ENCODE assay signal across 14 cellular contexts in the genomic region with DNA sequence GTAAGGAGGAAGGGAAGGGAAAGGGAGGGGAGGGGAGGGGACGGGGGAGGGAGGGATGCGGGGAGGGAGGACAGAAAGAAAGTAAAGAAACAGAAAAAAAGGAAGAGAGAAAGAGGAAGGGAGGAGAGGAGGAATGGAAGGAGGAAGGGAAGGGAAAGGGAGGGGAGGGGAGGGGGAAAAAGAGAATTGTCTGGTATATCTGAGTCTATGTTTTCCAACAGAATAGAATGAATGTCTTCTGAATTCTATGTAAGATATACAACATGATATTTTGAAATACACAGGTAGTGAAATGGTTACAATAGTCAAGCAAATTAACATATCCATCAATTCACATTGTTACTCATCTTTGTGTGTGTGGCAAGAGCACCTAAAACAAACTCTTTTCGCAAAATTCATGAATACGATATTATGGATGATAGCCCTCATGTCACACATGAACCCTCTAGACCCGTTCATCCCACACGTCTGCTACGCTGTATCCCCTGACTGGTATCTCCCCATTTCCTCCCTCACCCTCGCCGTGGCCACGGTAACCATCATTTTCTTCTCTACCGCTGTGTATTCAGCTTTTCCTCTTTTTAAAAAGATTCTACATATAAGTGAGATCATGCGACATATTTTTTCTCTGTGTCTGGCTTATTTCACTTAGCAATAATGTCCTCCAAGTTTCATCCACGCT.
DNase-seq lines count a peak whose midpoint lies in the region; ATAC-seq and TF ChIP-seq lines count a peak whose summit lies in the region.
"Had no signal": no experiment of that assay in that cellular context is flagged by ENCODE, and none has a peak within 500 bp of the region (broad histone marks: within the 10 kb centered on the region; RNA-seq: fewer than 3 reads in every experiment).

No MANE protein-coding gene starts in this region.

- no peaks in the 10 kb centered on the region for H3K9me3 Mint-ChIP-seq in activated B cell treated with CpG ODN at 0.5 μM for 24 hours
- H3K9me3 Mint-ChIP-seq in memory B cell, result no peaks in the 10 kb centered on the region
- H3K9me3 Mint-ChIP-seq: effector memory CD8-positive, alpha-beta T cell had no signal

- no peak overlapping the region for H3K4me3 Mint-ChIP-seq in activated B cell treated with CpG ODN at 0.5 μM for 24 hours
- peak overlapping the region; percentile 47 for H3K4me3 Mint-ChIP-seq in memory B cell
- H3K4me3 Mint-ChIP-seq: effector memory CD8-positive, alpha-beta T cell had no signal

- H3K4me1 ChIP-seq in heart right ventricle (peaks cover 11 to 63% (median 37%) of the 10 kb centered on the region in 9 donors), upper lobe of right lung (peaks cover 13% of the 10 kb centered on the region)

- H3K27me3 ChIP-seq in heart right ventricle (no peaks in the 10 kb centered on the region), upper lobe of right lung (no peaks in the 10 kb centered on the region)

- TF ChIP-seq CTCF in heart right ventricle (IDR thresholded peaks at IDR 0.05) (no peak), activated B cell treated with CpG ODN at 0.5 μM for 24 hours (IDR thresholded peaks at IDR 0.05) (no peak), upper lobe of right lung (IDR thresholded peaks at IDR 0.05) (no peak)

- H3K36me3 Mint-ChIP-seq in activated B cell treated with CpG ODN at 0.5 μM for 24 hours (ENCODE audit: low read depth) (no peaks in the 10 kb centered on the region), memory B cell (no peaks in the 10 kb centered on the region)

- POLR2A ChIA-PET in activated B cell treated with CpG ODN at 0.5 μM for 24 hours (lab: Charles Lee), result interaction anchor here (0.7 to 2.6 kb wide), 2 partner anchors 17 to 415 kb away, joined by 3 to 15 read pairs; no protein-coding TSS in a partner anchor

- no peak overlapping the region for H3K4me3 ChIP-seq in heart right ventricle
- no peak overlapping the region for H3K4me3 ChIP-seq in upper lobe of right lung

- H3K27me3 Mint-ChIP-seq in activated B cell treated with CpG ODN at 0.5 μM for 24 hours (no peaks in the 10 kb centered on the region), memory B cell (no peaks in the 10 kb centered on the region)
- H3K27me3 Mint-ChIP-seq: effector memory CD8-positive, alpha-beta T cell had no signal

- DNase-seq in heart right ventricle (no peak), Right ventricle myocardium superior (no peak), activated B cell treated with CpG ODN at 0.5 μM for 24 hours (no peak), memory B cell (ENCODE audit: low spot score in 2 of 2) (no peak), upper lobe of right lung (peak; percentile 27), anterior cingulate cortex (lab: John Stamatoyannopoulos, UW) (no peak)
- DNase-seq in activated CD4-positive, CD25-positive, alpha-beta regulatory T cell (lab: John Stamatoyannopoulos, UW), result no peak
- DNase-seq: activated CD4-positive, alpha-beta T cell treated with anti-CD3 and anti-CD28 coated beads for 1 hour; activated T-cell treated with anti-CD3 and anti-CD28 coated beads, Interleukin-2, amount 50 U/mL, for 48 hours; DMS79 treated with DMSO at 0.1 percent for 48 hours; effector memory CD8-positive, alpha-beta T cell; nucleus accumbens; stimulated activated CD4-positive, alpha-beta T cell treated with anti-CD3 and anti-CD28 coated beads, Interleukin-15, amount 100 ng/mL, for 24 hours had no signal

- ATAC-seq in heart right ventricle (no peak), Right ventricle myocardium superior (ENCODE audit: poor library complexity) (no peak), activated B cell treated with CpG ODN at 0.5 μM for 24 hours (ENCODE audit: low read depth) (no peak), memory B cell (ENCODE audit: low read depth) (no peak), upper lobe of right lung (no peak), HG03457 (IDR thresholded peaks at IDR 0.05; ENCODE audit: unreplicated experiment) (no peak)

- 86 to 90% methylated on average over 13 of the region's 13 CpGs for WGBS in heart right ventricle, 2 donors

- H3K27ac Mint-ChIP-seq in activated B cell treated with CpG ODN at 0.5 μM for 24 hours (peak overlapping the region; percentile 91), memory B cell (peak overlapping the region; percentile 90)

- intact Hi-C loops in heart right ventricle (cut with DNase I), result loop anchor here in 6 of 10 donors (5.0 to 10.0 kb wide), 6 partner anchors 97 to 337 kb away; no protein-coding TSS in a partner anchor
- intact Hi-C loops in Right ventricle myocardium superior (cut with DNase I), result no loop called here
- intact Hi-C loops in activated B cell treated with CpG ODN at 0.5 μM for 24 hours (cut with micrococcal nuclease), result loop anchor here (1.0 to 10.0 kb wide), 4 partner anchors 227 to 423 kb away; partner anchors contain the start of gene FAM43A
- intact Hi-C loops in upper lobe of right lung (cut with DNase I), result no loop called here

- H3K4me1 Mint-ChIP-seq in activated B cell treated with CpG ODN at 0.5 μM for 24 hours, result peaks cover 73% of the 10 kb centered on the region
- H3K4me1 Mint-ChIP-seq in memory B cell, result peaks cover 36% of the 10 kb centered on the region

- H3K36me3 ChIP-seq in heart right ventricle (no peaks in the 10 kb centered on the region), upper lobe of right lung (no peaks in the 10 kb centered on the region)

- CTCF ChIA-PET in activated B cell treated with CpG ODN at 0.5 μM for 24 hours (lab: Charles Lee), result interaction anchor here (1.1 kb wide), 1 partner anchor 99 kb away, joined by 3 read pairs; no protein-coding TSS in a partner anchor

- H3K27ac ChIP-seq in heart right ventricle (peak overlapping the region in 7 of 10 donors; percentile 53 to 82 (median 74)), upper lobe of right lung (no peak overlapping the region)

- H3K9me3 ChIP-seq in heart right ventricle (no peaks in the 10 kb centered on the region), upper lobe of right lung (no peaks in the 10 kb centered on the region)

Comparison
In these comparisons a context has a peak if more than half of its experiments do, and no peak if none do; other contexts are left out.
1. intact Hi-C loops: an anchor here in heart right ventricle (5.0 to 10.0 kb wide) and activated B cell treated with CpG ODN at 0.5 μM for 24 hours (1.0 to 10.0 kb wide); none called in Right ventricle myocardium superior and upper lobe of right lung.